ENCODE assay signal across 9 cellular contexts in the genomic region with DNA sequence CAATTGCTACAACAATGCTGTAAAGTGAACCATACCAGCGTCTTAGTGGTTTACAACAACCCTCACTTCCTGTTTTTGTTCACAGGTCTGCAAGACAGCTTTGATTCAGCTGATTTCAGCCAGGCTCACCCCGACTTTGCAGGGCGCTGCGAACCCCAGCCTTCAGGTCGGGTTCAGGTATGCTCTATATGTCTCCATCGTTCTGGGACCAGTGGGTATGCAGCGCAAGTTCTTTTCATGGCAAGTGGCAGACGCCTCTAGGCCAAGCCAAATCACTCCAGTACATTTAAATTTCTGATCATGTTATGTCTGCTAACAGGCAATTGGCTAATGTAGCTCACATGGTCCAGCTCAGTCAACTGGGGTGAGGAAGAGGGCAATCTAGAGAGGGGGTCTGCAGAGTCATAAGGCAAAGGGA. TPM values are rescaled to one million over a fixed set of nuclear protein-coding genes. Genes with fewer than 3 reads are reported as not detected.
DNase-seq lines count a peak whose midpoint lies in the region; ATAC-seq and TF ChIP-seq lines count a peak whose summit lies in the region.
"Had no signal": no experiment of that assay in that cellular context is flagged by ENCODE, and none has a peak within 500 bp of the region (broad histone marks: within the 10 kb centered on the region; RNA-seq: fewer than 3 reads in every experiment).

No MANE protein-coding gene starts in this region.

- H3K27me3 ChIP-seq in left ventricle myocardium inferior (ENCODE audit: low read depth), result no peaks in the 10 kb centered on the region

- H3K36me3 ChIP-seq in left ventricle myocardium inferior, result no peaks in the 10 kb centered on the region

- peak; percentile 54 for ATAC-seq in GM18909 (IDR thresholded peaks at IDR 0.05; ENCODE audit: poor library complexity, unreplicated experiment)
- peak; percentile 69 for ATAC-seq in HG02938 (IDR thresholded peaks at IDR 0.05; ENCODE audit: unreplicated experiment)
- ATAC-seq in HG03097 (IDR thresholded peaks at IDR 0.05; ENCODE audit: low FRiP score, unreplicated experiment), result no peak

- no peak for TF ChIP-seq CTCF in left ventricle myocardium inferior (IDR thresholded peaks at IDR 0.05; ENCODE audit: borderline replicate concordance)
- TF ChIP-seq CTCF in type B pancreatic cell (conservative IDR thresholded peaks at IDR 0.05), result no peak

- H3K9me3 ChIP-seq in left ventricle myocardium inferior (replicated peaks), result no peaks in the 10 kb centered on the region

- peak in 3 of 5 donors; percentile 4 to 70 (median 13) for DNase-seq in T-helper 1 cell
- peak; percentile 57 to 69 (median 65) for DNase-seq in immature natural killer cell
- DNase-seq in ureter (ENCODE audit: low spot score), result no peak
- no peak for DNase-seq in left ventricle myocardium inferior
- DNase-seq in type B pancreatic cell (ENCODE audit: extremely low spot score, unreplicated experiment), result no peak

- H3K9me3 Mint-ChIP-seq in immature natural killer cell (no peaks in the 10 kb centered on the region), type B pancreatic cell (no peaks in the 10 kb centered on the region)

- intact Hi-C loops in left ventricle myocardium inferior (cut with micrococcal nuclease), result no loop called here

- no peaks in the 10 kb centered on the region for H3K4me1 ChIP-seq in left ventricle myocardium inferior

- H3K4me3 Mint-ChIP-seq in immature natural killer cell (peak overlapping the region; percentile 68 to 84 (median 79)), type B pancreatic cell (no peak overlapping the region)
- H3K4me3 Mint-ChIP-seq: brain had no signal

- no peak overlapping the region for H3K27ac ChIP-seq in left ventricle myocardium inferior (replicated peaks)

- H3K4me3 ChIP-seq in left ventricle myocardium inferior, result no peak overlapping the region

- H3K27me3 Mint-ChIP-seq in immature natural killer cell (ENCODE audit: low read depth in 3 of 3) (peaks cover 7 to 24% (median 23%) of the 10 kb centered on the region in 3 donors), type B pancreatic cell (no peaks in the 10 kb centered on the region)

- H3K36me3 Mint-ChIP-seq in immature natural killer cell (no peaks in the 10 kb centered on the region), type B pancreatic cell (no peaks in the 10 kb centered on the region)
- H3K36me3 Mint-ChIP-seq: brain had no signal

- H3K4me1 Mint-ChIP-seq in immature natural killer cell (peaks cover 34 to 35% of the 10 kb centered on the region in 2 donors), type B pancreatic cell (ENCODE audit: unreplicated experiment) (peaks cover 17% of the 10 kb centered on the region)

- H3K27ac Mint-ChIP-seq in immature natural killer cell, result peak overlapping the region in 4 of 6 donors; percentile 13 to 80 (median 38)
- H3K27ac Mint-ChIP-seq in type B pancreatic cell, result no peak overlapping the region
- H3K27ac Mint-ChIP-seq: brain had no signal

RNA-seq across cellular contexts. Expression of a gene that starts 52.4 kb away (rescaled TPM):
- not detected for polyA plus RNA-seq in immature natural killer cell
- total RNA-seq in ureter, result 6.4 TPM
- 16.9 TPM for total RNA-seq in left ventricle myocardium inferior
- 37.0 and 41.6 TPM in 2 replicates for total RNA-seq in type B pancreatic cell (ENCODE audit: low replicate concordance)

Comparison
In these comparisons a context has a peak if more than half of its experiments do, and no peak if none do; other contexts are left out.
1. DNase-seq: peak in T-helper 1 cell (3 of 5) and immature natural killer cell (3 of 3); none in ureter (single experiment), left ventricle myocardium inferior (single experiment) and type B pancreatic cell (single experiment).